Comparison of ENCODE assay signal across 9 cellular contexts in the genomic region with DNA sequence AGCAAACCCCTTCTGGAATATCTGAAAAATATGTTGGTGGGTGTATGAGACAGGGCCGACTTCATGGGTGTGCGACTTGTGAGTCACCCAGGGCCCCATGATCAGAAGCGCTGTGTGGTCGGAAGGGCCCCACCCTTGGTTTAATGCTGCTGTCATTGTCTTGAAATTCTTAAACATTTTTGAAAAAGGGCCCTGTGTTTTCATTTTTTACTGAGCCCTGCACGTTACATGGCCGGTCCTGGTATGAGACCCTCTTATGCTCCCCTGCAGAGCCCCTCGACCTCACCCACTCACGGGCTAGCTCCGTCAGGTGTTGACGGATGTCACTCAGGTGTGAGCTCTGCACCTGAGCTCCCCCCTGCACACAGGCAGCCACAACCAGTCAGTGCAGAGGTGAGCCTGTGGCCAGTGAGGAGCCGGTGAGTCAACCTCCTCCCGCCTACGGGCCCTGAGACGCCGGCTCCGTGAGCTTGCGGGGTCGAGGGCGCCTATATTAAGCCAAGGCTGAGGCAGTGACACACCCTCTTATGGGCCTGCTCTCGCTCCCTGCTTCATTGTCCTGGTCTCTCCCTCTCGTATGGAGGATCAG. TPM values are rescaled to one million over a fixed set of nuclear protein-coding genes. Genes with fewer than 3 reads are reported as not detected.
DNase-seq lines count a peak whose midpoint lies in the region; ATAC-seq, FAIRE-seq and TF ChIP-seq lines count a peak whose summit lies in the region.
"Had no signal": no experiment of that assay in that cellular context is flagged by ENCODE, and none has a peak within 500 bp of the region (broad histone marks: within the 10 kb centered on the region; RNA-seq: fewer than 3 reads in every experiment).

No MANE protein-coding gene starts in this region.

- WGBS in GM12878 (ENCODE audit: insufficient coverage, insufficient replicate concordance, low lambda C conversion rate, missing lambda C conversion rate): 6% methylated on average over 21 of the region's 21 CpGs
- WGBS in trophoblast cell (ENCODE audit: extremely low coverage, insufficient coverage, insufficient read length): no CpG with 5 or more reads among the region's 21 CpGs

- CTCF ChIA-PET in Calu3 (lab: Charles Lee) (interaction anchor here (0.5 to 2.1 kb wide), 6 partner anchors 26 to 1600 kb away, joined by 3 to 8 read pairs (median 4); no protein-coding TSS in a partner anchor), GM12878 (lab: Yijun Ruan, JAX) (no interaction called here)

- no peaks in the 10 kb centered on the region for H3K9me3 Mint-ChIP-seq in Calu3 (ENCODE audit: low read depth, unreplicated experiment)

- SMC1A ChIA-PET in GM12878 (lab: Charles Lee; ENCODE audit: uncharacterized antibody, unreplicated experiment): interaction anchor here (0.7 to 1.2 kb wide), 2 partner anchors 24 to 58 kb away, joined by 3 to 4 read pairs; no protein-coding TSS in a partner anchor

- H2BK5ac ChIP-seq in trophoblast cell (ENCODE audit: low read depth, low read length, poor library complexity): peak overlapping the region; percentile 21

- no peak overlapping the region for H2AFZ ChIP-seq in GM12878 (ENCODE audit: control insufficient read depth, low read depth, low read length)
- no peak overlapping the region for H2AFZ ChIP-seq in trophoblast cell (ENCODE audit: insufficient read depth, low read length, poor library complexity)

- H3K4me2 ChIP-seq in GM12878 (ENCODE audit: control insufficient read depth, insufficient read depth) (no peak overlapping the region), trophoblast cell (ENCODE audit: low read length) (no peak overlapping the region)

- FAIRE-seq in GM12878 (lab: Jason Lieb, UNC) (no peak), GM19239 (lab: Jason Lieb, UNC) (no peak)
- FAIRE-seq: GM18507 had no signal

- H3K27ac ChIP-seq in GM12878 (ENCODE audit: control insufficient read depth, insufficient read depth) (no peak overlapping the region), trophoblast cell (ENCODE audit: low read depth, low read length) (peak overlapping the region; percentile 1)

- H3K4me1 ChIP-seq in GM12878 (ENCODE audit: control insufficient read depth, insufficient read depth, low read length) (peaks cover 8% of the 10 kb centered on the region), trophoblast cell (ENCODE audit: control insufficient read depth in 1 of 2, insufficient read depth in 2 of 2, low read length in 2 of 2) (peaks cover 24 to 26% of the 10 kb centered on the region in 2 experiments)

- H3K27me3 Mint-ChIP-seq in Calu3 (ENCODE audit: unreplicated experiment): no peaks in the 10 kb centered on the region

- peaks cover 21% of the 10 kb centered on the region for H3K79me1 ChIP-seq in trophoblast cell (ENCODE audit: low read length)

- RAD21 ChIA-PET in GM12878 (lab: Charles Lee; ENCODE audit: unreplicated experiment): interaction anchor here (0.7 to 1.1 kb wide), 2 partner anchors 26 to 49 kb away, joined by 4 to 5 read pairs; no protein-coding TSS in a partner anchor

- peak overlapping the region; percentile 12 for H3K18ac ChIP-seq in trophoblast cell (ENCODE audit: low read length)

- H3K4me3 ChIP-seq in GM12878 (no peak overlapping the region), trophoblast cell (ENCODE audit: low read depth, low read length) (no peak overlapping the region)

- H4K20me1 ChIP-seq in GM12878 (ENCODE audit: control insufficient read depth, insufficient read depth): no peaks in the 10 kb centered on the region

- no peak overlapping the region for H4K12ac ChIP-seq in trophoblast cell (ENCODE audit: low read depth, low read length)

- no peak for TF ChIP-seq EP300 in GM12878 (IDR thresholded peaks at IDR 0.05; ENCODE audit: borderline replicate concordance in 1 of 2, control insufficient read depth in 1 of 2, low read depth in 2 of 2, low read length in 2 of 2)

- no peak for TF ChIP-seq POLR2A in GM12878 (IDR thresholded peaks at IDR 0.05; ENCODE audit: low read depth, low read length)

- BruUV-seq in Calu3 (replicated peaks; lab: Mats Ljungman, UMichigan): no TSS peak
- no TSS peak for BruUV-seq in GM12878 (replicated peaks; lab: Mats Ljungman, UMichigan)

- intact Hi-C loops in Calu3 (cut with micrococcal nuclease; ENCODE audit: unreplicated experiment): no loop called here
- intact Hi-C loops in GM12878 (cut with micrococcal nuclease; ENCODE audit: unreplicated experiment): no loop called here

- H3K36me3 ChIP-seq in GM12878 (ENCODE audit: control insufficient read depth in 2 of 2, insufficient read depth in 2 of 2, low read length in 1 of 2) (no peaks in the 10 kb centered on the region), trophoblast cell (ENCODE audit: control insufficient read depth in 1 of 2, insufficient read depth in 2 of 2, low read length in 2 of 2) (no peaks in the 10 kb centered on the region)

- no peaks in the 10 kb centered on the region; a peak in 1 of 4 replicates for H3K27me3 ChIP-seq in GM12878 (replicated peaks in 1 of 2; ENCODE audit: control insufficient read depth in 2 of 2, insufficient read depth in 2 of 2, low read length in 1 of 2)
- no peaks in the 10 kb centered on the region for H3K27me3 ChIP-seq in trophoblast cell (ENCODE audit: insufficient read depth, low read length)

- no peak overlapping the region for H3K23ac ChIP-seq in trophoblast cell (ENCODE audit: low read length)

- no peak overlapping the region for H3K14ac ChIP-seq in trophoblast cell (ENCODE audit: low read length)

- DNase-seq in Calu3 (peak; percentile 65), T-helper 22 cell (ENCODE audit: low read depth) (peak; percentile 72), GM12878 (ENCODE audit: low read depth, low spot score) (no peak), trophoblast cell (no peak), cerebellum (ENCODE audit: low spot score) (no peak), GM19239 (ENCODE audit: insufficient read length, low spot score) (no peak), cerebellar nuclear complex (lab: John Stamatoyannopoulos, UW) (no peak), NCI-H1694 treated with DMSO at 0.1 percent for 48 hours (lab: John Stamatoyannopoulos, UW) (no peak)

- H3K9me3 ChIP-seq in GM12878 (replicated peaks; ENCODE audit: control insufficient read depth, insufficient read depth, low read length): no peaks in the 10 kb centered on the region
- peaks cover 2% of the 10 kb centered on the region for H3K9me3 ChIP-seq in trophoblast cell (ENCODE audit: insufficient read depth, low read depth, low read length)

- H4K91ac ChIP-seq in trophoblast cell (ENCODE audit: low read depth, low read length): peak overlapping the region; percentile 84

- POLR2A ChIA-PET in GM12878 (lab: Charles Lee): interaction anchor here (0.6 to 1.5 kb wide), 4 partner anchors 27 to 49 kb away, joined by 3 to 9 read pairs (median 4); a partner anchor contains a TSS

- no peak for TF ChIP-seq RAD21 in GM12878 (IDR thresholded peaks at IDR 0.05; ENCODE audit: insufficient read depth, low read depth, low read length)

- H2AK5ac ChIP-seq in trophoblast cell (ENCODE audit: low read length): no peak overlapping the region

- H3K79me2 ChIP-seq in GM12878 (ENCODE audit: control insufficient read depth, insufficient read depth, low read length) (no peaks in the 10 kb centered on the region), trophoblast cell (ENCODE audit: control insufficient read depth, insufficient read depth, low read length, poor library complexity) (peaks cover 5% of the 10 kb centered on the region)

- H3K36me3 Mint-ChIP-seq in Calu3 (ENCODE audit: insufficient read depth, unreplicated experiment): peaks cover 4% of the 10 kb centered on the region

- TF ChIP-seq CTCF in Calu3 (IDR thresholded peaks at IDR 0.05; ENCODE audit: unreplicated experiment) (no peak), GM12878 (IDR thresholded peaks at IDR 0.05 in 2 of 3, conservative IDR thresholded peaks at IDR 0.05 in 1 of 3; ENCODE audit: control insufficient read depth in 2 of 3, extremely low read depth in 1 of 3, insufficient read depth in 1 of 3, low read depth in 3 of 3, low read length in 3 of 3) (no peak)

- H3K4ac ChIP-seq in trophoblast cell (ENCODE audit: low read depth, low read length): no peak overlapping the region

- H3K9ac ChIP-seq in GM12878 (ENCODE audit: control insufficient read depth, insufficient read depth, low read length) (no peak overlapping the region), trophoblast cell (ENCODE audit: low read length) (no peak overlapping the region)

- H4K8ac ChIP-seq in trophoblast cell (ENCODE audit: low read depth, low read length): no peak overlapping the region

- peak; percentile 77 for ATAC-seq in GM12878

- H3K4me3 Mint-ChIP-seq in Calu3 (ENCODE audit: low read depth, unreplicated experiment): peak overlapping the region; percentile 54

- H3K4me1 Mint-ChIP-seq in Calu3 (ENCODE audit: low read depth, unreplicated experiment): peaks cover 15% of the 10 kb centered on the region

- in situ Hi-C loops in GM12878 (cut with MboI): no loop called here

- peak overlapping the region; percentile 64 for H2BK120ac ChIP-seq in trophoblast cell (ENCODE audit: insufficient read depth, low read length, poor library complexity)

- H2BK12ac ChIP-seq in trophoblast cell (ENCODE audit: low read length): peak overlapping the region; percentile 85

- peak overlapping the region; percentile 63 for H3K27ac Mint-ChIP-seq in Calu3 (ENCODE audit: unreplicated experiment)

RNA-seq across cellular contexts. Expression of a gene that starts 27.7 kb away (rescaled TPM):
- total RNA-seq in Calu3 (2022) (26.3 and 36.5 TPM in 2 replicates), GM12878 (2014; rRNA removed) (89.5 and 97.3 TPM in 2 replicates), GM12878 (2014; rRNA removed; fragmentation: Illumina TruSeq; extraction: Trizol) (51.1 and 53.5 TPM in 2 replicates), GM12878 (2021) (101 and 104 TPM in 2 replicates), cerebellum (3.8 TPM)
- total RNA-seq in GM12878 (2013; cell fraction: nucleolus; rRNA removed): 313 and 319 TPM in 2 replicates
- 59.9 TPM for polyA plus RNA-seq in GM12878 (2011; ENCODE audit: low read depth)
- polyA plus RNA-seq in GM12878 (2011; rRNA removed) (112 and 180 TPM in 2 replicates), GM12878 (2014; fragmentation: Illumina TruSeq; extraction: Trizol) (12.4 and 33.7 TPM in 2 replicates), GM12878 (2014; fragmentation: Nextera tagmentation; extraction: Ambion mirVana) (10 to 100 TPM in 1 of 2 experiments, 1 to 10 TPM in 1; 2.4 to 10.5 TPM), GM12878 (2014; rRNA removed) (150 and 165 TPM in 2 replicates), GM12878 (2016; fragmentation: Nextera tagmentation; extraction: Ambion mirVana) (100 to 1,000 TPM in 1 of 2 experiments, 10 to 100 TPM in 1; 92.7 to 106 TPM)
- polyA plus RNA-seq in GM12878 (2011; cell fraction: cytosol; rRNA removed): 262 and 293 TPM in 2 replicates
- 355 and 391 TPM in 2 replicates for polyA plus RNA-seq in GM12878 (2011; cell fraction: nucleus; rRNA removed)
- polyA plus RNA-seq in GM12878 (2012): 129 and 137 TPM in 2 replicates
- polyA minus RNA-seq in GM12878 (2011; rRNA and poly(A)+ RNA removed): 93.1 and 170 TPM in 2 replicates
- polyA minus RNA-seq in GM12878 (2011; cell fraction: cytosol; rRNA and poly(A)+ RNA removed): 64.0 and 71.2 TPM in 2 replicates
- 216 and 321 TPM in 2 replicates for polyA minus RNA-seq in GM12878 (2011; cell fraction: nucleus; rRNA and poly(A)+ RNA removed)
- 89.4 and 93.2 TPM in 2 replicates for polyA plus RNA-seq in trophoblast cell (2013)

RNA-seq across cellular contexts. Expression of a gene that starts 46.9 kb away (rescaled TPM):
- total RNA-seq in Calu3 (2022) (88.0 and 109 TPM in 2 replicates), GM12878 (2014; rRNA removed) (98.7 and 107 TPM in 2 replicates), GM12878 (2014; rRNA removed; fragmentation: Illumina TruSeq; extraction: Trizol) (63.4 and 66.4 TPM in 2 replicates), GM12878 (2021) (117 and 118 TPM in 2 replicates), cerebellum (51.5 TPM)
- total RNA-seq in GM12878 (2013; cell fraction: nucleolus; rRNA removed): 39.2 and 49.9 TPM in 2 replicates
- polyA plus RNA-seq in GM12878 (2011; ENCODE audit: low read depth): 34.0 TPM
- polyA plus RNA-seq in GM12878 (2011; rRNA removed) (62.9 and 98.1 TPM in 2 replicates), GM12878 (2014; fragmentation: Illumina TruSeq; extraction: Trizol) (80.1 and 121 TPM in 2 replicates), GM12878 (2014; fragmentation: Nextera tagmentation; extraction: Ambion mirVana) (1 to 10 TPM in 1 of 2 experiments, under 1 TPM in 1; 0.61 to 1.9 TPM), GM12878 (2014; rRNA removed) (94.8 and 108 TPM in 2 replicates), GM12878 (2016; fragmentation: Nextera tagmentation; extraction: Ambion mirVana) (10 to 100 TPM; 10.4 to 47.3 TPM)
- polyA plus RNA-seq in GM12878 (2011; cell fraction: cytosol; rRNA removed): 131 and 153 TPM in 2 replicates
- 89.5 and 121 TPM in 2 replicates for polyA plus RNA-seq in GM12878 (2011; cell fraction: nucleus; rRNA removed)
- 45.1 and 51.1 TPM in 2 replicates for polyA plus RNA-seq in GM12878 (2012)
- polyA minus RNA-seq in GM12878 (2011; rRNA and poly(A)+ RNA removed): 61.8 and 93.7 TPM in 2 replicates
- polyA minus RNA-seq in GM12878 (2011; cell fraction: cytosol; rRNA and poly(A)+ RNA removed): 29.2 and 34.9 TPM in 2 replicates
- polyA minus RNA-seq in GM12878 (2011; cell fraction: nucleus; rRNA and poly(A)+ RNA removed): 14.7 and 19.8 TPM in 2 replicates
- polyA plus RNA-seq in trophoblast cell (2013): 103 and 105 TPM in 2 replicates

Comparison
In these comparisons a context has a peak if more than half of its experiments do, and no peak if none do; other contexts are left out.
1. DNase-seq: peak in Calu3 (single experiment) and T-helper 22 cell (single experiment); none in GM12878 (single experiment), trophoblast cell (0 of 2), cerebellum (single experiment), GM19239 (single experiment), cerebellar nuclear complex (0 of 2) and NCI-H1694 treated with DMSO at 0.1 percent for 48 hours (single experiment).